8 cellular contexts compared by ENCODE assay signal in the genomic region with DNA sequence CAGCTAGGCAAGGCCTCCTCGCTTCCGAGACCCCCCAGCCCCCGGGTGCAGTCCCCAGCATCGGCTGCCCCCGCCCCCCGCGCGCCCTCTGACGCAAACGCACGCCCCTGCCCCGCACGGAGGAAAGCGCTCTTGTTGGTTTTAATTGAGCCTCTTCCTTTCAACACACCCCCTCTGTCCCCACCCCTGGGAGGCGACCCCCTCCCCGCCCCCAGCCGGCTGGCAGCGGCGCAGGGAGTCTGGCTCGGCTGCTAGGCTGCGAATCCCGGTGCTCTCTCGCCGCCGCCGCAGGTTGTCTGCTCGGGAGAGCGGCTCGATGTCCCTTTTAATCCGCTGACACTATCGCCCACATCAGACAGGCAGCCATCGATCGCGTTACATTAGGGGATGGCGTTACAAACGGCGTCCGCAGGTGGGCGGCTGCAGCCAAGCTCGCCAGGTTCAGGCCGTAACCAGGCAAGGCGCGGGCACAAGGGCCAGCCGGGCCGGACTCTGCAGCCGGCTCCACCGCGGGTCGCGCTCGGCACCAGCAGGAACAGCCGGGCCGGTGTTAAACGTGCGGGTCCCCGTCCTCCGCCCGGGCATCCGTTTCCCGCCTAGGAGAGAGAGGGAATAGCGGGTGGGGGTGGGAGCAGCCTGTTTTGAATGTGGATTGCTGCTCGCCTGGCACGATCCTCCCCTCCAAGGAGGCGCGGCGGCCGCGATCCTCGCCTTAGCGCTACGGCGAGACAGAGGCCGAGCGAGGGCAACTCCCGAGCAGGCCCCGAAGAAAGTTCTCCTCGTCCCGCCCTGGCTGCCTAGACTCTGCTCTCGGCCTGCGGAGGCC. TPM values are rescaled to one million over a fixed set of nuclear protein-coding genes. Genes with fewer than 3 reads are reported as not detected.
DNase-seq lines count a peak whose midpoint lies in the region; ATAC-seq and TF ChIP-seq lines count a peak whose summit lies in the region.

No MANE protein-coding gene starts in this region.

- H3K36me3 ChIP-seq in IMR-90 (ENCODE audit: control insufficient read depth, insufficient read depth, low read length): no peaks in the 10 kb centered on the region
- H3K36me3 ChIP-seq in iPS-20b (ENCODE audit: insufficient read depth, low read depth, low read length): no peaks in the 10 kb centered on the region
- no peaks in the 10 kb centered on the region for H3K36me3 ChIP-seq in spleen

- peak overlapping the region; percentile 67 for H4K5ac ChIP-seq in IMR-90 (ENCODE audit: low read depth, low read length)

- H4K91ac ChIP-seq in IMR-90 (ENCODE audit: insufficient read depth, low read depth, low read length): peak overlapping the region; percentile 98

- H3K79me1 ChIP-seq in IMR-90 (ENCODE audit: low read depth in 1 of 2, low read length in 2 of 2): peaks cover 13 to 38% of the 10 kb centered on the region in 2 experiments

- peak overlapping the region; percentile 84; the same call in 1 of the 2 replicates for H2BK20ac ChIP-seq in IMR-90 (ENCODE audit: low read depth, low read length)

- H3K9ac ChIP-seq in IMR-90 (ENCODE audit: low read depth, low read length) (peak overlapping the region; percentile 93), iPS-20b (ENCODE audit: low read depth, low read length) (no peak overlapping the region; the same call in 1 of the 2 replicates)

- H3K14ac ChIP-seq in IMR-90 (replicated peaks; ENCODE audit: low read depth, low read length): peak overlapping the region; percentile 95

- H4K20me1 ChIP-seq in IMR-90 (ENCODE audit: insufficient read depth, low read length): no peaks in the 10 kb centered on the region

- 0% methylated on average over 20 of the region's 80 CpGs; no CpG with 5 or more reads in 1 of the 2 experiments for WGBS in IMR-90 (ENCODE audit: extremely low coverage in 2 of 2, insufficient read length in 1 of 2), 2 experiments
- WGBS in spleen, 5 donors: 1 to 7% (median 3%) methylated on average over 19 to 80 of the region's 80 CpGs

- H4K8ac ChIP-seq in IMR-90 (ENCODE audit: low read depth in 2 of 2, low read length in 2 of 2): peak overlapping the region; percentile 95 to 100

- dilution Hi-C loops in IMR-90 (cut with HindIII; ENCODE audit: low sequenced_read_pairs, unreplicated experiment): no loop called here

- peak overlapping the region; percentile 89 for H3K4me2 ChIP-seq in IMR-90 (ENCODE audit: low read depth, low read length)

- CTCF ChIA-PET in IMR-90 (lab: Yijun Ruan, JAX): interaction anchor here (1.2 to 1.3 kb wide), 2 partner anchors 222 to 487 kb away, joined by 3 read pairs; no protein-coding TSS in a partner anchor

- H2BK120ac ChIP-seq in IMR-90 (ENCODE audit: low read depth, low read length): peak overlapping the region; percentile 98

- peak overlapping the region; percentile 98 for H2AK5ac ChIP-seq in IMR-90 (ENCODE audit: low read depth, low read length)

- peak overlapping the region; percentile 96 for H3K27ac ChIP-seq in IMR-90 (ENCODE audit: insufficient read depth, low read length)
- H3K27ac ChIP-seq in iPS-20b (ENCODE audit: low read length): no peak overlapping the region
- H3K27ac ChIP-seq in spleen: peak overlapping the region; percentile 57 to 86 (median 80)

- H3K27me3 ChIP-seq in IMR-90 (ENCODE audit: control insufficient read depth, insufficient read depth, low read length) (no peaks in the 10 kb centered on the region), iPS-20b (ENCODE audit: insufficient read depth, low read length) (peaks cover 97% of the 10 kb centered on the region), spleen (replicated peaks in 1 of 7) (peaks cover 10 to 97% (median 74%) of the 10 kb centered on the region in 7 donors)

- BruUV-seq in IMR-90 (replicated peaks; lab: Mats Ljungman, UMichigan): no TSS peak

- H3K18ac ChIP-seq in IMR-90 (ENCODE audit: low read depth, low read length): peak overlapping the region; percentile 96

- intact Hi-C loops in IMR-90 (cut with micrococcal nuclease) (loop anchor here (1.0 to 10.0 kb wide), 10 partner anchors 221 to 1271 kb away; no protein-coding TSS in a partner anchor), spleen (cut with DNase I; ENCODE audit: low total_unique reads) (no loop called here)

- in situ Hi-C loops in IMR-90 (cut with MboI; ENCODE audit: low sequenced_read_pairs): loop anchor here (10.0 to 25.0 kb wide), 7 partner anchors 335 to 1267 kb away; no protein-coding TSS in a partner anchor

- H2BK15ac ChIP-seq in IMR-90 (ENCODE audit: low read depth, low read length): peak overlapping the region; percentile 86; the same call in 2 of the 3 replicates

- DNase-seq in D341Med (ENCODE audit: low spot score): peak; percentile 56
- peak; percentile 48 for DNase-seq in IMR-90
- DNase-seq in anterior cingulate cortex (lab: John Stamatoyannopoulos, UW): peak in 30 of 58 donors; percentile 28 to 88 (median 50)
- peak; percentile 79 for DNase-seq in spleen
- DNase-seq in stimulated activated CD4-positive, alpha-beta T cell treated with anti-CD3 and anti-CD28 coated beads, Interleukin-15, amount 100 ng/mL, for 24 hours: no peak
- no peak for DNase-seq in activated CD4-positive, alpha-beta T cell treated with anti-CD3 and anti-CD28 coated beads for 4 hours

- peak overlapping the region; percentile 91 for H2AFZ ChIP-seq in IMR-90 (replicated peaks; ENCODE audit: low read length, poor library complexity)

- peak overlapping the region; percentile 98 for H2BK5ac ChIP-seq in IMR-90 (ENCODE audit: low read depth, low read length, poor library complexity, severe bottlenecking)

- peak overlapping the region; percentile 95 for H3K56ac ChIP-seq in IMR-90 (ENCODE audit: extremely low read depth, insufficient read depth, low read length)

- POLR2A ChIA-PET in IMR-90 (lab: Charles Lee; ENCODE audit: unreplicated experiment): interaction anchor here (0.7 to 1.1 kb wide), 2 partner anchors 446 to 562 kb away, joined by 3 to 5 read pairs; no protein-coding TSS in a partner anchor

- H3K4ac ChIP-seq in IMR-90 (ENCODE audit: low read depth, low read length): peak overlapping the region; percentile 98

- ATAC-seq in IMR-90 (ENCODE audit: low read depth): peak; percentile 1
- ATAC-seq in GM21717 (IDR thresholded peaks at IDR 0.05; ENCODE audit: unreplicated experiment): no peak

- TF ChIP-seq POLR2A in IMR-90 (IDR thresholded peaks at IDR 0.05; ENCODE audit: low read depth, low read length) (no peak; the same call in 1 of the 2 replicates), spleen (IDR thresholded peaks at IDR 0.05) (no peak)

- H3K9me3 ChIP-seq in IMR-90 (ENCODE audit: control insufficient read depth, insufficient read depth, low read length) (no peaks in the 10 kb centered on the region), iPS-20b (ENCODE audit: insufficient read depth, low read depth, low read length) (peaks cover 6% of the 10 kb centered on the region; the same call in 1 of the 2 replicates), spleen (no peaks in the 10 kb centered on the region)

- peak overlapping the region; percentile 99 for H3K23ac ChIP-seq in IMR-90 (ENCODE audit: low read depth, low read length)

- TF ChIP-seq CTCF in IMR-90 (conservative IDR thresholded peaks at IDR 0.05; ENCODE audit: low read depth, low read length) (no peak), spleen (IDR thresholded peaks at IDR 0.05 in 8 of 11, conservative IDR thresholded peaks at IDR 0.05 in 3 of 11) (no peak)

- H3K4me1 ChIP-seq in IMR-90 (ENCODE audit: control insufficient read depth, insufficient read depth, low read length) (peaks cover 8% of the 10 kb centered on the region), iPS-20b (ENCODE audit: insufficient read depth, low read length) (peaks cover 7% of the 10 kb centered on the region; the same call in 1 of the 2 replicates), spleen (peaks cover 18 to 58% (median 46%) of the 10 kb centered on the region in 6 donors)

- no peak for TF ChIP-seq RAD21 in IMR-90 (IDR thresholded peaks at IDR 0.05; ENCODE audit: low read length)

- H2AK9ac ChIP-seq in IMR-90 (replicated peaks; ENCODE audit: low read depth, low read length, poor library complexity): peak overlapping the region; percentile 98

- no peaks in the 10 kb centered on the region for H3K9me1 ChIP-seq in IMR-90 (ENCODE audit: insufficient read depth, low read length)

- H3K4me3 ChIP-seq in IMR-90 (ENCODE audit: insufficient read depth, low read depth, low read length) (peak overlapping the region; percentile 81), iPS-20b (ENCODE audit: low read length) (peak overlapping the region; percentile 66), spleen (peak overlapping the region; percentile 47 to 72 (median 56))

TF ChIP-seq in IMR-90, 13 proteins besides CTCF, POLR2A, EP300 and RAD21:
- TF ChIP-seq, protein P1, sequence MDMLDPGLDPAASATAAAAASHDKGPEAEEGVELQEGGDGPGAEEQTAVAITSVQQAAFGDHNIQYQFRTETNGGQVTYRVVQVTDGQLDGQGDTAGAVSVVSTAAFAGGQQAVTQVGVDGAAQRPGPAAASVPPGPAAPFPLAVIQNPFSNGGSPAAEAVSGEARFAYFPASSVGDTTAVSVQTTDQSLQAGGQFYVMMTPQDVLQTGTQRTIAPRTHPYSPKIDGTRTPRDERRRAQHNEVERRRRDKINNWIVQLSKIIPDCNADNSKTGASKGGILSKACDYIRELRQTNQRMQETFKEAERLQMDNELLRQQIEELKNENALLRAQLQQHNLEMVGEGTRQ (IDR thresholded peaks at IDR 0.05; ENCODE audit: low read depth, low read length): no peak
- peak; percentile 73; the same call in 1 of the 2 replicates for TF ChIP-seq CHD1 (IDR thresholded peaks at IDR 0.05; ENCODE audit: low read depth, low read length)

RNA-seq across cellular contexts. Expression of a gene that starts 1.2 kb away (rescaled TPM):
- total RNA-seq in IMR-90 (2012; rRNA removed) (12.5 and 17.8 TPM in 2 replicates), spleen (10 to 100 TPM in 4 of 7 donors, 1 to 10 TPM in 3; 5.9 to 21.6 (median 11.3) TPM)
- polyA plus RNA-seq in IMR-90 (2012; rRNA removed) (12.1 and 12.8 TPM in 2 replicates), spleen (1 to 10 TPM; 6.2 to 8.6 (median 7.6) TPM)
- polyA plus RNA-seq in IMR-90 (2012; cell fraction: cytosol; rRNA removed): 3.6 and 4.5 TPM in 2 replicates
- 7.6 and 30.6 TPM in 2 replicates for polyA plus RNA-seq in IMR-90 (2012; cell fraction: nucleus; rRNA removed; ENCODE audit: low replicate concordance)

RNA-seq across cellular contexts. Expression of a gene that starts 3.2 kb away (rescaled TPM):
- total RNA-seq in IMR-90 (2012; rRNA removed) (18.1 and 19.0 TPM in 2 replicates), spleen (10 to 100 TPM in 6 of 7 donors, 1 to 10 TPM in 1; 9.6 to 28.8 (median 13.6) TPM)
- polyA plus RNA-seq in IMR-90 (2012; rRNA removed) (160 and 175 TPM in 2 replicates), spleen (1 to 10 TPM; 2.0 to 4.4 (median 3.5) TPM)
- polyA plus RNA-seq in IMR-90 (2012; cell fraction: cytosol; rRNA removed): 80.6 and 211 TPM in 2 replicates
- 153 and 546 TPM in 2 replicates for polyA plus RNA-seq in IMR-90 (2012; cell fraction: nucleus; rRNA removed; ENCODE audit: low replicate concordance)

Comparison
In these comparisons a context has a peak if more than half of its experiments do, and no peak if none do; other contexts are left out.
1. DNase-seq: peak in D341Med (single experiment), IMR-90 (single experiment), anterior cingulate cortex (30 of 58) and spleen (single experiment); none in stimulated activated CD4-positive, alpha-beta T cell treated with anti-CD3 and anti-CD28 coated beads, Interleukin-15, amount 100 ng/mL, for 24 hours (single experiment) and activated CD4-positive, alpha-beta T cell treated with anti-CD3 and anti-CD28 coated beads for 4 hours (0 of 2).
2. Peak in every context shown above with its lines, with median percentiles within 50 percentile points of each other: H3K4me3 ChIP-seq.